14 cellular contexts compared by ENCODE assay signal in genomic region chr1:117499071-117499470, GRCh38.
DNase-seq lines count a peak whose midpoint lies in the region; ATAC-seq and TF ChIP-seq lines count a peak whose summit lies in the region.
"Had no signal": no experiment of that assay in that cellular context is flagged by ENCODE, and none has a peak within 500 bp of the region (broad histone marks: within the 10 kb centered on the region; RNA-seq: fewer than 3 reads in every experiment).

No MANE protein-coding gene starts in this region.

- no peak overlapping the region for H3K23ac ChIP-seq in mesenchymal stem cell (ENCODE audit: low read length in 2 of 2)

- H3K9ac ChIP-seq in mesenchymal stem cell (ENCODE audit: low read length): no peak overlapping the region
- H3K9ac ChIP-seq: BLaER1 had no signal

- no peak overlapping the region for H2BK5ac ChIP-seq in mesenchymal stem cell (ENCODE audit: low read depth, low read length, poor library complexity, severe bottlenecking)

- ATAC-seq in GM18520 (IDR thresholded peaks at IDR 0.05; ENCODE audit: unreplicated experiment) (no peak), foreskin keratinocyte (no peak), GM19035 (IDR thresholded peaks at IDR 0.05; ENCODE audit: unreplicated experiment) (no peak), GM21737 (IDR thresholded peaks at IDR 0.05; ENCODE audit: unreplicated experiment) (no peak)
- ATAC-seq: HCT116 had no signal

- H3K27me3 ChIP-seq in SJSA1 (replicated peaks) (no peaks in the 10 kb centered on the region), mesenchymal stem cell (ENCODE audit: control insufficient read depth in 1 of 2, insufficient read depth in 1 of 2, low read length in 2 of 2) (no peaks in the 10 kb centered on the region), foreskin keratinocyte (no peaks in the 10 kb centered on the region)
- H3K27me3 ChIP-seq: BLaER1 had no signal

- no peak overlapping the region for H3K14ac ChIP-seq in mesenchymal stem cell (ENCODE audit: low read length in 2 of 2)

- H2BK12ac ChIP-seq in mesenchymal stem cell (ENCODE audit: low read length in 2 of 2): no peak overlapping the region

- no peak overlapping the region for H3K4me2 ChIP-seq in mesenchymal stem cell (ENCODE audit: low read length, poor library complexity, severe bottlenecking)
- H3K4me2 ChIP-seq: BLaER1 had no signal

- H4K8ac ChIP-seq in mesenchymal stem cell (ENCODE audit: low read length): no peak overlapping the region

- H2AFZ ChIP-seq in mesenchymal stem cell (ENCODE audit: low read depth, low read length): no peak overlapping the region

- no peaks in the 10 kb centered on the region for H3K9me3 ChIP-seq in SJSA1 (replicated peaks)
- no peaks in the 10 kb centered on the region for H3K9me3 ChIP-seq in mesenchymal stem cell (ENCODE audit: control insufficient read depth, low read length)
- H3K9me3 ChIP-seq: BLaER1 had no signal

- H3K36me3 ChIP-seq in SJSA1 (0 out of 2 replicates have a peak, but pooled peaks cover 6% of the 10 kb centered on the region), mesenchymal stem cell (ENCODE audit: control insufficient read depth in 1 of 2, insufficient read depth in 2 of 2, low read depth in 1 of 2, low read length in 2 of 2) (peaks cover 0 to 27% of the 10 kb centered on the region in 2 experiments)

- WGBS in mesenchymal stem cell: 94% methylated on average over 2 of the region's 2 CpGs

- no peak overlapping the region for H4K91ac ChIP-seq in mesenchymal stem cell (ENCODE audit: low read length)

- H3K4ac ChIP-seq in mesenchymal stem cell (ENCODE audit: low read depth in 1 of 2, low read length in 2 of 2): no peak overlapping the region

- H3K18ac ChIP-seq in mesenchymal stem cell (ENCODE audit: low read depth in 1 of 2, low read length in 2 of 2): peak overlapping the region in 1 of 2 experiments; percentile 24

- H3K27ac ChIP-seq in SJSA1: peak overlapping the region; percentile 75
- no peak overlapping the region for H3K27ac ChIP-seq in mesenchymal stem cell (ENCODE audit: low read length, poor library complexity, severe bottlenecking)
- H3K27ac ChIP-seq in foreskin keratinocyte: no peak overlapping the region
- H3K27ac ChIP-seq: BLaER1 had no signal

- no peak for TF ChIP-seq CTCF in foreskin keratinocyte (conservative IDR thresholded peaks at IDR 0.05)

- H3K4me1 ChIP-seq in SJSA1 (replicated peaks) (peaks cover 34% of the 10 kb centered on the region), mesenchymal stem cell (ENCODE audit: control insufficient read depth, insufficient read depth, low read depth, low read length) (no peaks in the 10 kb centered on the region), foreskin keratinocyte (no peaks in the 10 kb centered on the region)
- H3K4me1 ChIP-seq: BLaER1 had no signal

- no peak overlapping the region for H3K4me3 ChIP-seq in SJSA1
- H3K4me3 ChIP-seq in mesenchymal stem cell (ENCODE audit: insufficient read depth in 1 of 2, low read depth in 1 of 2, low read length in 2 of 2): no peak overlapping the region
- H3K4me3 ChIP-seq: BLaER1 had no signal

- H2BK120ac ChIP-seq in mesenchymal stem cell (ENCODE audit: low read depth, low read length): no peak overlapping the region

- H2AK5ac ChIP-seq in mesenchymal stem cell (ENCODE audit: low read length, severe bottlenecking): peak overlapping the region; percentile 89

- H2BK15ac ChIP-seq in mesenchymal stem cell (ENCODE audit: low read depth, poor library complexity, severe bottlenecking): no peak overlapping the region

- no peaks in the 10 kb centered on the region for H3K79me1 ChIP-seq in mesenchymal stem cell (replicated peaks; ENCODE audit: low read length, poor library complexity, severe bottlenecking)

- DNase-seq in HCEC 1CT (peak; percentile 41), SJSA1 (ENCODE audit: low read depth in 1 of 2, low spot score in 2 of 2) (peak in 1 of 2 experiments; percentile 69), fibroblast of gingiva (ENCODE audit: low read depth) (peak; percentile 27), mesenchymal stem cell (peak; percentile 13), foreskin keratinocyte (no peak)
- DNase-seq: 8988T; AML-193; CD4-positive, CD25-positive, alpha-beta regulatory T cell; DMS53 had no signal

Comparison
In these comparisons a context has a peak if more than half of its experiments do, and no peak if none do; other contexts are left out.
1. DNase-seq: peak in HCEC 1CT (single experiment), fibroblast of gingiva (single experiment) and mesenchymal stem cell (single experiment); none in foreskin keratinocyte (0 of 2).